ENCODE assay signal across 19 cellular contexts in the genomic region with DNA sequence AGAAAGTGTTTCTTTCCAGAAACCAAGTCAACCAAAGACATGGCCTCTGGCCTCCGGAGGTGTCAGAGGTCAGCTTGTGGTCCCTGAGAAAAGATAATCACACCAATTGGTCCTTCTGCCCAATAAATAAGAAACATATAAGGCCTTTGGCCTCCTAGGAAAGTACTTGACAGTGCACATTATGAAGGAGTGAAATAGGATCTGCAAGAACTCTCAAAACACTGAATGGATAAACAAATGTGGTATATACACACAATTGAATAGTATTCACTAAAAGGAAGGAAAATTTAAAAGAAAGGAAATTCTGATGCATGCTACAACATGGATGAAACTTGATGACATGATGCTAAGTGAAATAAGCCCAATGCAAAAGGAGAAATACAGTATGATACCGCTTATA. TPM values are rescaled to one million over a fixed set of nuclear protein-coding genes. Genes with fewer than 3 reads are reported as not detected.
DNase-seq lines count a peak whose midpoint lies in the region; ATAC-seq lines count a peak whose summit lies in the region.
"Had no signal": no experiment of that assay in that cellular context is flagged by ENCODE, and none has a peak within 500 bp of the region (broad histone marks: within the 10 kb centered on the region; RNA-seq: fewer than 3 reads in every experiment).

No MANE protein-coding gene starts in this region.

- H3K36me3 Mint-ChIP-seq in activated T-cell treated with anti-CD3 and anti-CD28 coated beads, Interleukin-2, amount 50 U/mL, for 72 hours (ENCODE audit: insufficient read depth in 2 of 2): peaks cover 9 to 17% of the 10 kb centered on the region in 2 donors
- peaks cover 6% of the 10 kb centered on the region for H3K36me3 Mint-ChIP-seq in activated T-cell treated with anti-CD3 and anti-CD28 coated beads, Interleukin-2, amount 50 U/mL, for 24 hours (ENCODE audit: low read depth)

- H3K27me3 Mint-ChIP-seq in activated T-cell treated with anti-CD3 and anti-CD28 coated beads, Interleukin-2, amount 50 U/mL, for 72 hours (ENCODE audit: low read depth): peaks cover 8% of the 10 kb centered on the region
- H3K27me3 Mint-ChIP-seq in activated T-cell treated with anti-CD3 and anti-CD28 coated beads, Interleukin-2, amount 50 U/mL, for 24 hours: no peaks in the 10 kb centered on the region
- H3K27me3 Mint-ChIP-seq: CD4-positive, alpha-beta T cell had no signal

- no peak for DNase-seq in activated T-cell treated with anti-CD3 and anti-CD28 coated beads, Interleukin-2, amount 50 U/mL, for 72 hours
- no peak for DNase-seq in activated T-cell treated with anti-CD3 and anti-CD28 coated beads, Interleukin-2, amount 50 U/mL, for 24 hours
- peak; percentile 64 for DNase-seq in fibroblast of peridontal ligament (ENCODE audit: extremely low read depth)
- no peak for DNase-seq in COLO829 (ENCODE audit: low spot score)
- DNase-seq: AML-193; CD4-positive, alpha-beta T cell; CD8-positive, alpha-beta T cell; COR-L47; DMS 273 treated with DMSO at 0.1 percent for 48 hours; DMS153; DMS53; DMS79; DND-41; EL; GDM1 had no signal

- peaks cover 6 to 8% of the 10 kb centered on the region in 2 donors for H3K9me3 Mint-ChIP-seq in activated T-cell treated with anti-CD3 and anti-CD28 coated beads, Interleukin-2, amount 50 U/mL, for 72 hours
- H3K9me3 Mint-ChIP-seq in activated T-cell treated with anti-CD3 and anti-CD28 coated beads, Interleukin-2, amount 50 U/mL, for 24 hours: peaks cover 10% of the 10 kb centered on the region

- H3K4me3 Mint-ChIP-seq in activated T-cell treated with anti-CD3 and anti-CD28 coated beads, Interleukin-2, amount 50 U/mL, for 72 hours: no peak overlapping the region
- H3K4me3 Mint-ChIP-seq in activated T-cell treated with anti-CD3 and anti-CD28 coated beads, Interleukin-2, amount 50 U/mL, for 24 hours: no peak overlapping the region
- H3K4me3 Mint-ChIP-seq: B cell; CD4-positive, alpha-beta T cell; CD8-positive, alpha-beta T cell had no signal

- ATAC-seq in activated T-cell treated with anti-CD3 and anti-CD28 coated beads, Interleukin-2, amount 50 U/mL, for 72 hours (replicated peaks in 1 of 2): no peak
- ATAC-seq in HG03378 (IDR thresholded peaks at IDR 0.05; ENCODE audit: unreplicated experiment): no peak
- ATAC-seq: A549; CD8-positive, alpha-beta T cell; GM12878 had no signal

- peak overlapping the region; percentile 22 for H3K27ac Mint-ChIP-seq in activated T-cell treated with anti-CD3 and anti-CD28 coated beads, Interleukin-2, amount 50 U/mL, for 72 hours
- H3K27ac Mint-ChIP-seq in activated T-cell treated with anti-CD3 and anti-CD28 coated beads, Interleukin-2, amount 50 U/mL, for 24 hours: no peak overlapping the region
- H3K27ac Mint-ChIP-seq: B cell; CD4-positive, alpha-beta T cell; CD8-positive, alpha-beta T cell had no signal

- H3K4me1 Mint-ChIP-seq in activated T-cell treated with anti-CD3 and anti-CD28 coated beads, Interleukin-2, amount 50 U/mL, for 72 hours (ENCODE audit: low read depth): no peaks in the 10 kb centered on the region
- H3K4me1 Mint-ChIP-seq in activated T-cell treated with anti-CD3 and anti-CD28 coated beads, Interleukin-2, amount 50 U/mL, for 24 hours (ENCODE audit: low read depth): no peaks in the 10 kb centered on the region
- H3K4me1 Mint-ChIP-seq: B cell had no signal

RNA-seq across cellular contexts. Expression of gene NRF1, which starts 35.4 kb away (rescaled TPM):
- 10 to 100 TPM; 22.1 to 25.1 TPM for total RNA-seq in activated T-cell treated with anti-CD3 and anti-CD28 coated beads, Interleukin-2, amount 50 U/mL, for 72 hours
